7 cellular contexts compared by ENCODE assay signal in the genomic region with DNA sequence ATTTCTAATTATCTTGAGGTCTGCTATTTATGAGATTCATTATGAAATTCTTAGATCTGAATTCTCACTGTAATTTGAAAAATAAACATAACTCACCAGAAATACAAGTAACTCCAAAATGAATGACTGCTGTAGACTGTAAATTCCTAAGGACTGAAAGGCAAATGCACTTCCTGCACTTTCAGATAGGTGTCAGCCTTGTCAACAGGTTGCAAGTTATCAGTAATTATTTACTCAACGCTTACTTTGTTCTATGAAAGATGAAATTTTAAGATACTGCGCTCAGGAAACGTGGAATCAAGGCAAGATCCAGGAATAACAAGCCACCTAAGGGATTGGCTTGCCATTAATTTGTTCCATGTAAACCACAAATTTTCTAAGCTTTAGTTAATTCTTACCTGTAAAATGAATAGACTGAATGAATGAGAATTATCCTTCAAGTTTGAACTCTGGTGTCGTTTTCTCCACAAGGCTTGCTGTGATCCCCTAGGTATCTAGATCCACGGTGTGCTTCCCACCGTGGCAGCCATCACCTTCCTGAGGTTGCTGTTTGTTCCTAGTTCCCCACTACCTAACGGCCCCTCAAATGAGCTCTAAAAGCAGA. TPM values are rescaled to one million over a fixed set of nuclear protein-coding genes. Genes with fewer than 3 reads are reported as not detected.
DNase-seq lines count a peak whose midpoint lies in the region; ATAC-seq and TF ChIP-seq lines count a peak whose summit lies in the region.

No MANE protein-coding gene starts in this region.

- H3K36me3 ChIP-seq in upper lobe of right lung, result peaks cover 28% of the 10 kb centered on the region

- H3K27ac ChIP-seq in upper lobe of right lung, result no peak overlapping the region

- DNase-seq in Daoy (ENCODE audit: low read depth) (peak; percentile 39), NB4 (ENCODE audit: low read depth) (peak; percentile 60), inferior parietal cortex (ENCODE audit: extremely low spot score) (peak; percentile 41), upper lobe of right lung (no peak), NCI-H226 (no peak)
- DNase-seq in activated naive CD4-positive, alpha-beta T cell treated with anti-CD3 and anti-CD28 coated beads, Interleukin-2, amount 50 U/mL, for 16 hours, result peak; percentile 18

- ATAC-seq in GM21423 (IDR thresholded peaks at IDR 0.05; ENCODE audit: unreplicated experiment) (peak; percentile 69), upper lobe of right lung (peak; percentile 78)

- H3K4me3 ChIP-seq in NB4 (ENCODE audit: low read depth, low read length) (no peak overlapping the region), upper lobe of right lung (no peak overlapping the region)

- no peaks in the 10 kb centered on the region for H3K27me3 ChIP-seq in upper lobe of right lung

- intact Hi-C loops in upper lobe of right lung (cut with DNase I), result no loop called here

- TF ChIP-seq CTCF in NB4 (IDR thresholded peaks at IDR 0.05; ENCODE audit: low read depth, low read length) (peak; percentile 74), upper lobe of right lung (IDR thresholded peaks at IDR 0.05) (peak; percentile 86)

- no peaks in the 10 kb centered on the region for H3K4me1 ChIP-seq in upper lobe of right lung

- TF ChIP-seq POLR2A in NB4 (IDR thresholded peaks at IDR 0.05; ENCODE audit: extremely low read depth, insufficient read length), result no peak

- H3K9me3 ChIP-seq in upper lobe of right lung, result no peaks in the 10 kb centered on the region

RNA-seq across cellular contexts. Expression of a gene that starts 12.6 kb away (rescaled TPM):
- total RNA-seq in Daoy (2014; rRNA removed; shearing (Covaris generic)), result 28.1 and 28.5 TPM in 2 replicates
- 35.1 TPM for total RNA-seq in upper lobe of right lung

RNA-seq across cellular contexts. Expression of a gene that starts 27.9 kb away (rescaled TPM):
- total RNA-seq in Daoy (2014; rRNA removed; shearing (Covaris generic)), result 2.0 and 3.1 TPM in 2 replicates
- total RNA-seq in upper lobe of right lung, result 2.6 TPM

RNA-seq across cellular contexts. Expression of a gene that starts 45.1 kb away (rescaled TPM):
- total RNA-seq in Daoy (2014; rRNA removed; shearing (Covaris generic)), result 116 and 123 TPM in 2 replicates
- total RNA-seq in upper lobe of right lung, result 36.9 TPM

RNA-seq across cellular contexts. Expression of a gene that starts 45.4 kb away (rescaled TPM):
- total RNA-seq in Daoy (2014; rRNA removed; shearing (Covaris generic)), result 65.9 and 71.2 TPM in 2 replicates
- total RNA-seq in upper lobe of right lung, result 34.2 TPM

Comparison
In these comparisons a context has a peak if more than half of its experiments do, and no peak if none do; other contexts are left out.
1. DNase-seq: peak in Daoy (single experiment), NB4 (single experiment), activated naive CD4-positive, alpha-beta T cell treated with anti-CD3 and anti-CD28 coated beads, Interleukin-2, amount 50 U/mL, for 16 hours (single experiment) and inferior parietal cortex (single experiment); none in upper lobe of right lung (single experiment) and NCI-H226 (single experiment).